Comparison of ENCODE assay signal across 18 cellular contexts in the genomic region with DNA sequence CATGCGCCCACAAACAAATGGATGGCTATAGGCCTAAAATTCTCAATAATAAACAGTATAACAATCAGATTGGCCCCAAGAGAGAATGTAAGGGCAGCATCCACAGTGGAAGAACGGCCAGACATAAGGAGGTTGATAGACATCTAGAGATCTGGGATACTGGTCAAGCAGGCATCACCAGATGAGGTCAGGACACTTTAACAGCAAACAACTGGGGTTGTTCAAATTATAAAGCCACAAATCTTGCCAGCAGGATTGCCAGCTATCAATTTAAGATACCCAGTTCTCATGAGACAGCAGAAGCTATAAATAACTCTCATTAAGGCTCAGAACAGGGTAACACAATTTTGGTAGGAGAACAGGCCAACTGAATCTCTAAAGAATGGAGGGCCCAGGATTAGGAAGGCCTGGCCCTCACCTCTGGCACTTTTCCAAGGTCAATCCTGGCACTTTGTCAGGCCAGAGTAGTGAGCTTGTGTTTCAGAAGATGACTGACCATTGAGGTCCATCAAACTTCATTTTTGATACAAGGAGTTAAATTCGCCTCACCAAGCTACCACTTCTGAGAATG. TPM values are rescaled to one million over a fixed set of nuclear protein-coding genes. Genes with fewer than 3 reads are reported as not detected.
DNase-seq lines count a peak whose midpoint lies in the region; ATAC-seq, FAIRE-seq and TF ChIP-seq lines count a peak whose summit lies in the region.
"Had no signal": no experiment of that assay in that cellular context is flagged by ENCODE, and none has a peak within 500 bp of the region (broad histone marks: within the 10 kb centered on the region; RNA-seq: fewer than 3 reads in every experiment).

No MANE protein-coding gene starts in this region.

- H3K36me3 ChIP-seq in astrocyte (ENCODE audit: insufficient read depth, low read length): no peaks in the 10 kb centered on the region
- H3K36me3 ChIP-seq in liver (ENCODE audit: control insufficient read depth in 4 of 4, insufficient read depth in 3 of 4, low read depth in 1 of 4, low read length in 3 of 4): peaks cover 0 to 6% (median 0%) of the 10 kb centered on the region in 4 donors
- H3K36me3 ChIP-seq in ascending aorta: no peaks in the 10 kb centered on the region
- H3K36me3 ChIP-seq: Peyer's patch had no signal

- no peaks in the 10 kb centered on the region for H3K27me3 ChIP-seq in astrocyte (ENCODE audit: insufficient read depth, low read length)
- H3K27me3 ChIP-seq in liver (ENCODE audit: control insufficient read depth in 4 of 4, insufficient read depth in 4 of 4, low read length in 3 of 4): no peaks in the 10 kb centered on the region
- H3K27me3 ChIP-seq in ascending aorta: no peaks in the 10 kb centered on the region
- H3K27me3 ChIP-seq: neutrophil, Peyer's patch had no signal

- H3K79me2 ChIP-seq in astrocyte (ENCODE audit: insufficient read depth, low read length): peaks cover 82% of the 10 kb centered on the region

- H3K4me3 Mint-ChIP-seq in astrocyte (ENCODE audit: unreplicated experiment): peak overlapping the region; percentile 16
- H3K4me3 Mint-ChIP-seq: brain, T-cell had no signal

- no peak for TF ChIP-seq RAD21 in liver (IDR thresholded peaks at IDR 0.05)

- H4K20me1 ChIP-seq in astrocyte (ENCODE audit: insufficient read depth, low read length): peaks cover 78% of the 10 kb centered on the region

- H3K27ac Mint-ChIP-seq in astrocyte (ENCODE audit: unreplicated experiment): no peak overlapping the region

- H3K9me3 ChIP-seq in astrocyte (ENCODE audit: insufficient read depth, low read depth, low read length): no peaks in the 10 kb centered on the region
- H3K9me3 ChIP-seq in liver (ENCODE audit: control insufficient read depth in 4 of 4, low read length in 3 of 4): no peaks in the 10 kb centered on the region
- no peaks in the 10 kb centered on the region for H3K9me3 ChIP-seq in ascending aorta
- H3K9me3 ChIP-seq: neutrophil, Peyer's patch had no signal

- peaks cover 25% of the 10 kb centered on the region for H3K4me1 Mint-ChIP-seq in astrocyte (ENCODE audit: low read depth, unreplicated experiment)

- TF ChIP-seq CTCF in astrocyte (IDR thresholded peaks at IDR 0.05; ENCODE audit: insufficient read depth, low read depth, low read length): no peak
- TF ChIP-seq CTCF in liver (IDR thresholded peaks at IDR 0.05; ENCODE audit: low read depth, low read length, missing input control): no peak
- no peak for TF ChIP-seq CTCF in ascending aorta (IDR thresholded peaks at IDR 0.05)

- H3K27ac ChIP-seq in astrocyte (ENCODE audit: low read depth, low read length): no peak overlapping the region
- H3K27ac ChIP-seq in liver (ENCODE audit: low read depth in 1 of 2, low read length in 2 of 2): no peak overlapping the region
- H3K27ac ChIP-seq in ascending aorta: no peak overlapping the region
- H3K27ac ChIP-seq: neutrophil, Peyer's patch had no signal

- H3K9me3 Mint-ChIP-seq in astrocyte (ENCODE audit: unreplicated experiment): no peaks in the 10 kb centered on the region
- H3K9me3 Mint-ChIP-seq: T-cell had no signal

- FAIRE-seq in astrocyte (lab: Jason Lieb, UNC): no peak

- no peak overlapping the region for H3K4me2 ChIP-seq in astrocyte (ENCODE audit: low read length)

- 69% methylated on average over 3 of the region's 3 CpGs for WGBS in liver

- DNase-seq in Right ventricle myocardium inferior (ENCODE audit: missing footprints): no peak
- DNase-seq in cardiac septum (ENCODE audit: low spot score): no peak
- DNase-seq in astrocyte (ENCODE audit: low read depth): no peak
- no peak for DNase-seq in ascending aorta (ENCODE audit: low spot score in 2 of 2)
- no peak for DNase-seq in RKO (ENCODE audit: low spot score)
- no peak for DNase-seq in activated CD4-positive, alpha-beta T cell treated with anti-CD3 and anti-CD28 coated beads, Interleukin-2, amount 50 U/mL, for 4 hours
- DNase-seq: activated CD4-positive, CD25-positive, alpha-beta regulatory T cell treated with anti-CD3 and anti-CD28 coated beads, Interleukin-2, amount 50 U/mL, for 72 hours; effector CD4-positive, alpha-beta T cell; GM23248; KG1; NCI-H526; Peyer's patch; stimulated activated CD4-positive, alpha-beta T cell treated with anti-CD3 and anti-CD28 coated beads, Interleukin-12 subunit alpha, Interleukin-12 subunit beta, amount 100 ng/mL, for 4 hours; T-cell had no signal

- H3K27me3 Mint-ChIP-seq in astrocyte (ENCODE audit: low read depth, unreplicated experiment): no peaks in the 10 kb centered on the region
- H3K27me3 Mint-ChIP-seq: brain, T-cell had no signal

- H3K9ac ChIP-seq in astrocyte (ENCODE audit: low read length) (no peak overlapping the region), liver (ENCODE audit: low read depth in 1 of 2, low read length in 2 of 2) (no peak overlapping the region)
- H3K9ac ChIP-seq: GM23248 had no signal

- H2AFZ ChIP-seq in astrocyte (ENCODE audit: low read depth, low read length): no peak overlapping the region
- H2AFZ ChIP-seq: GM23248 had no signal

- peaks cover 5% of the 10 kb centered on the region for H3K36me3 Mint-ChIP-seq in astrocyte (ENCODE audit: low read depth, unreplicated experiment)

- ATAC-seq in Right ventricle myocardium inferior (peak; percentile 73), HG03432 (IDR thresholded peaks at IDR 0.05; ENCODE audit: unreplicated experiment) (no peak)
- ATAC-seq: T-cell had no signal

- intact Hi-C loops in Right ventricle myocardium inferior (cut with DNase I): no loop called here
- intact Hi-C loops in cardiac septum (cut with DNase I): no loop called here
- intact Hi-C loops in ascending aorta (cut with DNase I): no loop called here

- H3K4me1 ChIP-seq in astrocyte (ENCODE audit: insufficient read depth, low read length) (peaks cover 7% of the 10 kb centered on the region), liver (ENCODE audit: control insufficient read depth in 4 of 4, insufficient read depth in 4 of 4, low read length in 3 of 4) (peaks cover 6 to 34% (median 29%) of the 10 kb centered on the region in 4 donors), ascending aorta (peaks cover 0 to 21% of the 10 kb centered on the region in 2 donors)

- H3K4me3 ChIP-seq in astrocyte (ENCODE audit: insufficient read depth, low read depth, low read length) (no peak overlapping the region), liver (ENCODE audit: low read depth in 1 of 3, low read length in 3 of 3) (no peak overlapping the region), ascending aorta (no peak overlapping the region)
- H3K4me3 ChIP-seq: Peyer's patch had no signal

TF ChIP-seq in liver, 16 proteins besides CTCF, POLR2A, EP300 and RAD21:
- no peak for TF ChIP-seq HNF4A (conservative IDR thresholded peaks at IDR 0.05)
- TF ChIP-seq NR2F2 (IDR thresholded peaks at IDR 0.05): peak; percentile 31
- TF ChIP-seq, protein P1, sequence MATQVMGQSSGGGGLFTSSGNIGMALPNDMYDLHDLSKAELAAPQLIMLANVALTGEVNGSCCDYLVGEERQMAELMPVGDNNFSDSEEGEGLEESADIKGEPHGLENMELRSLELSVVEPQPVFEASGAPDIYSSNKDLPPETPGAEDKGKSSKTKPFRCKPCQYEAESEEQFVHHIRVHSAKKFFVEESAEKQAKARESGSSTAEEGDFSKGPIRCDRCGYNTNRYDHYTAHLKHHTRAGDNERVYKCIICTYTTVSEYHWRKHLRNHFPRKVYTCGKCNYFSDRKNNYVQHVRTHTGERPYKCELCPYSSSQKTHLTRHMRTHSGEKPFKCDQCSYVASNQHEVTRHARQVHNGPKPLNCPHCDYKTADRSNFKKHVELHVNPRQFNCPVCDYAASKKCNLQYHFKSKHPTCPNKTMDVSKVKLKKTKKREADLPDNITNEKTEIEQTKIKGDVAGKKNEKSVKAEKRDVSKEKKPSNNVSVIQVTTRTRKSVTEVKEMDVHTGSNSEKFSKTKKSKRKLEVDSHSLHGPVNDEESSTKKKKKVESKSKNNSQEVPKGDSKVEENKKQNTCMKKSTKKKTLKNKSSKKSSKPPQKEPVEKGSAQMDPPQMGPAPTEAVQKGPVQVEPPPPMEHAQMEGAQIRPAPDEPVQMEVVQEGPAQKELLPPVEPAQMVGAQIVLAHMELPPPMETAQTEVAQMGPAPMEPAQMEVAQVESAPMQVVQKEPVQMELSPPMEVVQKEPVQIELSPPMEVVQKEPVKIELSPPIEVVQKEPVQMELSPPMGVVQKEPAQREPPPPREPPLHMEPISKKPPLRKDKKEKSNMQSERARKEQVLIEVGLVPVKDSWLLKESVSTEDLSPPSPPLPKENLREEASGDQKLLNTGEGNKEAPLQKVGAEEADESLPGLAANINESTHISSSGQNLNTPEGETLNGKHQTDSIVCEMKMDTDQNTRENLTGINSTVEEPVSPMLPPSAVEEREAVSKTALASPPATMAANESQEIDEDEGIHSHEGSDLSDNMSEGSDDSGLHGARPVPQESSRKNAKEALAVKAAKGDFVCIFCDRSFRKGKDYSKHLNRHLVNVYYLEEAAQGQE (IDR thresholded peaks at IDR 0.05): no peak

RNA-seq across cellular contexts. Expression of gene GOLPH3, which starts 29.4 kb away (rescaled TPM):
- total RNA-seq in Right ventricle myocardium inferior (42.3 TPM), cardiac septum (52.0 TPM), astrocyte (114 and 124 TPM in 2 replicates), liver (100 to 1,000 TPM in 1 of 2 donors, 10 to 100 TPM in 1; 70.5 to 116 TPM), ascending aorta (171 TPM)
- polyA plus RNA-seq in liver: 10 to 100 TPM; 64.1 to 66.5 TPM
